Comparison of ENCODE assay signal across 2 cellular contexts in the genomic region with DNA sequence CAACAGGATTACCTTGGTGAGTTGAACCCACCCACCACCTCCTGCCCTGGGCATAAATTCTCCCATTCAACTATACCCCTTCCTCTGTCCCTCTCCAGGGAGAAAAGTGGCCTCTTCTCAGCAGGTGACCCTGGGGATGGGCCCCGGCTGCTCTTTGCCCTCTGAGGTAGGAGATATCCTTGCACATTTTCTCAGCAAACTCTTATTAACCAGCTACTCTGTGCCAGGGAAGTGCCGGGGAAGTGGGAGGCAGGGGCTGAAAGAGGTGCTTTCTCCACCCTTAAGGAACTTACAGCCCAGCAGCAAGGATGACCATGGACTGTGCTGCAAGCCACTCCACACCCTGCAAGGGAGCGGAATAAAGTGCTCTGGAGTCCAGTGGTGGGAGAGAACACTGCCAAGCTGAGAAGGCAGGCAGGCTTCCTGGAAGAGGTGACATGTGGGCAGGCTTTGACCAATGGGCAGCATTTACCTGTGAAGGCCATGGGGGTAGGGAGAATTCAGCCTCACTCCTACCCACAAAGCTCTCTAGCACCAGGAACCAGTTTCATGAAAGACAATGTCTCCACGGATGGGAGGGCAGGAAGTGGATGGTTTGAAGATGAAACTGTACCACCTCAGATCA.
TF ChIP-seq lines count a peak whose summit lies in the region.

No MANE protein-coding gene starts in this region.

TF ChIP-seq in K562, 482 proteins besides CTCF, POLR2A, EP300 and RAD21:
- TF ChIP-seq ZNF408 (CRISPR knock-in tag; IDR thresholded peaks at IDR 0.05; ENCODE audit: low read depth): no peak
- TF ChIP-seq ZFP36 (IDR thresholded peaks at IDR 0.05; ENCODE audit: low read depth, low read length, partially characterized antibody): peak; percentile 51

TF ChIP-seq in H1, 55 proteins besides CTCF, POLR2A, EP300 and RAD21:
- no peak for TF ChIP-seq ASH2L (IDR thresholded peaks at IDR 0.05; ENCODE audit: low read length)
- TF ChIP-seq TBP (IDR thresholded peaks at IDR 0.05; ENCODE audit: low read depth, low read length): no peak
- TF ChIP-seq NANOG (IDR thresholded peaks at IDR 0.05; ENCODE audit: insufficient read depth, low read depth, low read length, poor library complexity, severe bottlenecking): no peak
- no peak for TF ChIP-seq RXRA (IDR thresholded peaks at IDR 0.05; ENCODE audit: insufficient read depth, low read depth, low read length)
- TF ChIP-seq YY1 (IDR thresholded peaks at IDR 0.05; ENCODE audit: low read depth, low read length): no peak
- TF ChIP-seq TAF7 (optimal IDR thresholded peaks at IDR 0.05; ENCODE audit: borderline replicate concordance, low read depth, low read length): no peak
- no peak for TF ChIP-seq KDM5A (IDR thresholded peaks at IDR 0.05; ENCODE audit: low read length)
- no peak for TF ChIP-seq KDM4A (IDR thresholded peaks at IDR 0.05; ENCODE audit: low read depth, low read length, severe bottlenecking)
- TF ChIP-seq BACH1 (IDR thresholded peaks at IDR 0.05; ENCODE audit: low read length): no peak
- no peak for TF ChIP-seq RFX5 (IDR thresholded peaks at IDR 0.05; ENCODE audit: borderline replicate concordance, low read depth, low read length)
- no peak for TF ChIP-seq FOSL1 (IDR thresholded peaks at IDR 0.05; ENCODE audit: insufficient read depth, low read depth, low read length)
- no peak for TF ChIP-seq KDM1A (IDR thresholded peaks at IDR 0.05; ENCODE audit: borderline replicate concordance, low read length)
- TF ChIP-seq CEBPB (IDR thresholded peaks at IDR 0.05; ENCODE audit: low read depth, low read length): no peak
- no peak for TF ChIP-seq SP2 (IDR thresholded peaks at IDR 0.05; ENCODE audit: low read length)
- TF ChIP-seq POLR2AphosphoS5 (IDR thresholded peaks at IDR 0.05; ENCODE audit: low read depth, low read length): no peak
- TF ChIP-seq JUN (IDR thresholded peaks at IDR 0.05; ENCODE audit: low read depth, low read length): no peak
- no peak for TF ChIP-seq CTBP2 (IDR thresholded peaks at IDR 0.05; ENCODE audit: borderline replicate concordance, insufficient read depth, insufficient read length, low read length)
- TF ChIP-seq TAF1 (IDR thresholded peaks at IDR 0.05; ENCODE audit: low read depth, low read length): no peak
